8 cellular contexts compared by ENCODE assay signal in genomic region chr12:8242623-8242880, GRCh38. TPM values are rescaled to one million over a fixed set of nuclear protein-coding genes. Genes with fewer than 3 reads are reported as not detected.
DNase-seq lines count a peak whose midpoint lies in the region; ATAC-seq and TF ChIP-seq lines count a peak whose summit lies in the region.
"Not testable (repeated sequence)": the region's sequence is repeated elsewhere in the genome, so short reads cannot be mapped to it uniquely, and the experiment has no call there.

No MANE protein-coding gene starts in this region.

- not testable (repeated sequence) for TF ChIP-seq POLR2A in gastrocnemius medialis (IDR thresholded peaks at IDR 0.05)

- intact Hi-C loops in mucosa of descending colon (cut with DNase I, micrococcal nuclease): not testable (repeated sequence)
- intact Hi-C loops in gastrocnemius medialis (cut with DNase I; ENCODE audit: low total_unique reads): loop anchor here (10.0 kb wide), 2 partner anchors 158 to 208 kb away; partner anchors contain the start of genes FOXJ2 and NECAP1

- in situ Hi-C loops in gastrocnemius medialis (cut with MboI; ENCODE audit: low sequenced_read_pairs in 4 of 4): loop anchor here in 3 of 4 donors (25.0 kb wide), 1 partner anchor 130 kb away; the partner anchor contains the start of gene CLEC4A (in 3 of the 3)

- peaks cover 17% of the 10 kb centered on the region for H3K36me3 ChIP-seq in NT2/D1 (ENCODE audit: insufficient read depth, insufficient read length, low read length)
- not testable (repeated sequence) for H3K36me3 ChIP-seq in cardiac muscle cell; mucosa of descending colon (ENCODE audit: low read depth); gastrocnemius medialis

- peaks cover 14% of the 10 kb centered on the region for H3K36me3 Mint-ChIP-seq in central memory CD8-positive, alpha-beta T cell (ENCODE audit: insufficient read depth)

- H3K27me3 ChIP-seq in NT2/D1 (ENCODE audit: insufficient read depth, insufficient read length); cardiac muscle cell; gastrocnemius medialis: not testable (repeated sequence)

- not testable (repeated sequence) for H3K9me3 Mint-ChIP-seq in central memory CD8-positive, alpha-beta T cell

- TF ChIP-seq CTCF in 22Rv1 (IDR thresholded peaks at IDR 0.05); cardiac muscle cell (IDR thresholded peaks at IDR 0.05; ENCODE audit: low read depth, low read length); mucosa of descending colon (IDR thresholded peaks at IDR 0.05); gastrocnemius medialis (IDR thresholded peaks at IDR 0.05 in 4 of 5, conservative IDR thresholded peaks at IDR 0.05 in 1 of 5): not testable (repeated sequence)

- ATAC-seq in GM19035 (IDR thresholded peaks at IDR 0.05; ENCODE audit: unreplicated experiment): peak; percentile 16
- not testable (repeated sequence) for ATAC-seq in central memory CD8-positive, alpha-beta T cell (replicated peaks; ENCODE audit: extremely low read depth, poor library complexity, severe bottlenecking); mucosa of descending colon; gastrocnemius medialis

- peaks cover 12% of the 10 kb centered on the region for H3K4me1 Mint-ChIP-seq in central memory CD8-positive, alpha-beta T cell

- H3K27ac ChIP-seq in 22Rv1 (peak overlapping the region; percentile 80), cardiac muscle cell (peak overlapping the region; percentile 58), gastrocnemius medialis (peak overlapping the region; percentile 65 to 88 (median 86))

- not testable (repeated sequence) for H3K4me1 ChIP-seq in NT2/D1 (ENCODE audit: insufficient read depth, insufficient read length); cardiac muscle cell (ENCODE audit: low read depth); mucosa of descending colon (ENCODE audit: low read depth); gastrocnemius medialis

- H3K9ac ChIP-seq in NT2/D1 (ENCODE audit: insufficient read length, low read depth): peak overlapping the region; percentile 99

- H3K4me3 ChIP-seq in NT2/D1 (ENCODE audit: insufficient read length, low read depth): peak overlapping the region; percentile 88
- H3K4me3 ChIP-seq in cardiac muscle cell: peak overlapping the region; percentile 78
- peak overlapping the region; percentile 75 for H3K4me3 ChIP-seq in mucosa of descending colon
- H3K4me3 ChIP-seq in gastrocnemius medialis: peak overlapping the region; percentile 89 to 97 (median 91)

- H3K27me3 Mint-ChIP-seq in central memory CD8-positive, alpha-beta T cell: not testable (repeated sequence)

- H3K9me3 ChIP-seq in NT2/D1 (ENCODE audit: insufficient read depth, low read length); cardiac muscle cell (ENCODE audit: low read depth); mucosa of descending colon; gastrocnemius medialis: not testable (repeated sequence)

- peak overlapping the region; percentile 86 for H3K4me3 Mint-ChIP-seq in central memory CD8-positive, alpha-beta T cell

- DNase-seq in NT2/D1 (ENCODE audit: low read depth, low spot score); central memory CD8-positive, alpha-beta T cell (ENCODE audit: low spot score in 2 of 2); cardiac muscle cell (ENCODE audit: low read depth in 1 of 2, low spot score in 1 of 2); mucosa of descending colon; gastrocnemius medialis: not testable (repeated sequence)
- peak; percentile 3 for DNase-seq in activated T-cell treated with anti-CD3 and anti-CD28 coated beads for 4 hours

- peak overlapping the region; percentile 84 for H3K27ac Mint-ChIP-seq in central memory CD8-positive, alpha-beta T cell (ENCODE audit: low read depth)

RNA-seq across cellular contexts. Expression of gene FAM90A1, which starts 15.1 kb away (rescaled TPM):
- total RNA-seq in cardiac muscle cell: 0.18 and 0.28 TPM in 2 replicates
- polyA plus RNA-seq in cardiac muscle cell: 0.97 TPM in 1 of 2 replicates, not detected in the other
- total RNA-seq in mucosa of descending colon: under 1 TPM in 1 of 3 donors, not detected in 2; 0.36 TPM
- not detected for total RNA-seq in gastrocnemius medialis
